ENCODE assay signal across 8 cellular contexts in the genomic region with DNA sequence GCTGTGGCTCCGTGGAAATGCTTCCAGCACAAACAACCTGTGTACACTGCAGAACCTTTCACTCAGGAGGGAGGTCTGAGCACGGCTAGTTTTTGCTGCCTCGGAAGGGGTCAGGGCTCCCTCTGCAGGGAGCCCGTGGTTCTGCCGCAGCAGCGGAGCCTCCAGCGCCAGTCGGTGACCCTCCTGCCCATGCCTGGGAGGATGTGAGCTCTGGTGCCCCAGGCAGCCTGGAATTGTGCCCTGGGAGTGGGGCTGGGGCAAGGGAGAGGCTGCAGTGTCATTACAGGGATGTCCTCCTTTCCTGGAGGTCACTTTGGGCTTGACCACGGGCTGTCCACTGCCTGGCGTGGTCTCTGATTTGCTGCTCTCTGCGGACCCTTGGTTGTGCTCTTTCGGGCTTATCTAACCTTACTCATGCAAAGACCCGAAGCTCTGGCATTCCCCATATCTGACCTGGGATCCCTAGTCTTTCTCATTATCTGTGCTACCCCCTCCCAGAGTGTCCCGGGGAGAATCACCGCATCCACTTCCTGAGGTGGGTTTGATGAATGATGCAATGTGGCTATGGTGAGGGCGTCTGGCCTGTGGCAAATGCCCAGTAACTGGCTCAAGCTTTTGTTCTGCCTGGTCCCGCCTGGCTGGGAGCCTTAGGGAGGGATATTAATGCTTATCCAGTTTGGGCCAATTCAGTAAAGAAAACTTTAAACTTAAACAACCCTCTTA. TPM values are rescaled to one million over a fixed set of nuclear protein-coding genes. Genes with fewer than 3 reads are reported as not detected.
A peak's percentile ranks its signal among the peaks of the same experiment; 100 is the strongest.
DNase-seq lines count a peak whose midpoint lies in the region; ATAC-seq, FAIRE-seq and TF ChIP-seq lines count a peak whose summit lies in the region.

No MANE protein-coding gene starts in this region.

- no peak for TF ChIP-seq POLR2A in H54 (IDR thresholded peaks at IDR 0.05; ENCODE audit: low read depth, low read length)

- no peaks in the 10 kb centered on the region for H3K9me3 ChIP-seq in smooth muscle cell (replicated peaks; ENCODE audit: low read depth)

- H3K36me3 ChIP-seq in smooth muscle cell (ENCODE audit: low read depth): no peaks in the 10 kb centered on the region

- no peak overlapping the region for H3K9ac ChIP-seq in smooth muscle cell (ENCODE audit: low read depth)

- no peaks in the 10 kb centered on the region for H3K27me3 ChIP-seq in smooth muscle cell (ENCODE audit: low read depth)

- peak; percentile 56 for DNase-seq in ELR (ENCODE audit: low read depth)
- peak; percentile 60 for DNase-seq in H54 (ENCODE audit: insufficient read length, low spot score)
- peak; percentile 89 for DNase-seq in NAMALWA (ENCODE audit: low spot score)
- peak; percentile 46 for DNase-seq in T-helper 22 cell (ENCODE audit: low read depth)
- DNase-seq in anterior cingulate cortex (lab: John Stamatoyannopoulos, UW): peak in 38 of 58 donors; percentile 14 to 69 (median 40)
- DNase-seq in hepatic stellate cell (ENCODE audit: low spot score): peak; percentile 84
- DNase-seq in smooth muscle cell (lab: John Stamatoyannopoulos, UW; ENCODE audit: unreplicated experiment): peak; percentile 10

- TF ChIP-seq CTCF in smooth muscle cell (IDR thresholded peaks at IDR 0.05; ENCODE audit: borderline replicate concordance, insufficient read depth, poor library complexity, severe bottlenecking): peak; percentile 83

- no peaks in the 10 kb centered on the region for H4K20me1 ChIP-seq in smooth muscle cell (ENCODE audit: low read depth)

- H3F3A ChIP-seq in smooth muscle cell (ENCODE audit: low read depth): no peaks in the 10 kb centered on the region

- no peak overlapping the region for H3K4me2 ChIP-seq in smooth muscle cell

- H3K4me1 ChIP-seq in smooth muscle cell (ENCODE audit: low read depth): no peaks in the 10 kb centered on the region

- no peak for ATAC-seq in HG03457 (IDR thresholded peaks at IDR 0.05; ENCODE audit: unreplicated experiment)

- no peaks in the 10 kb centered on the region for H3K79me2 ChIP-seq in smooth muscle cell (ENCODE audit: low read depth)

- H3K27ac ChIP-seq in smooth muscle cell (ENCODE audit: low read depth): no peak overlapping the region

- 35% methylated on average over 17 of the region's 17 CpGs for WGBS in smooth muscle cell (ENCODE audit: low lambda C conversion rate)

- FAIRE-seq in H54 (lab: Jason Lieb, UNC): no peak

- H2AFZ ChIP-seq in smooth muscle cell (ENCODE audit: low read depth): no peak overlapping the region

- H3K4me3 ChIP-seq in smooth muscle cell: no peak overlapping the region

RNA-seq across cellular contexts. Expression of a gene that starts 59.5 kb away (rescaled TPM):
- total RNA-seq in smooth muscle cell: not detected in 2 replicates
- polyA plus RNA-seq in smooth muscle cell: not detected in 2 replicates

Comparison
In these comparisons a context has a peak if more than half of its experiments do, and no peak if none do; other contexts are left out.
1. DNase-seq: peak in every context shown above with its lines; median percentile 89 in NAMALWA; 84 in hepatic stellate cell; 60 in H54; 56 in ELR; 46 in T-helper 22 cell; 40 in anterior cingulate cortex; 10 in smooth muscle cell.